ENCODE assay signal across 15 cellular contexts in the genomic region with DNA sequence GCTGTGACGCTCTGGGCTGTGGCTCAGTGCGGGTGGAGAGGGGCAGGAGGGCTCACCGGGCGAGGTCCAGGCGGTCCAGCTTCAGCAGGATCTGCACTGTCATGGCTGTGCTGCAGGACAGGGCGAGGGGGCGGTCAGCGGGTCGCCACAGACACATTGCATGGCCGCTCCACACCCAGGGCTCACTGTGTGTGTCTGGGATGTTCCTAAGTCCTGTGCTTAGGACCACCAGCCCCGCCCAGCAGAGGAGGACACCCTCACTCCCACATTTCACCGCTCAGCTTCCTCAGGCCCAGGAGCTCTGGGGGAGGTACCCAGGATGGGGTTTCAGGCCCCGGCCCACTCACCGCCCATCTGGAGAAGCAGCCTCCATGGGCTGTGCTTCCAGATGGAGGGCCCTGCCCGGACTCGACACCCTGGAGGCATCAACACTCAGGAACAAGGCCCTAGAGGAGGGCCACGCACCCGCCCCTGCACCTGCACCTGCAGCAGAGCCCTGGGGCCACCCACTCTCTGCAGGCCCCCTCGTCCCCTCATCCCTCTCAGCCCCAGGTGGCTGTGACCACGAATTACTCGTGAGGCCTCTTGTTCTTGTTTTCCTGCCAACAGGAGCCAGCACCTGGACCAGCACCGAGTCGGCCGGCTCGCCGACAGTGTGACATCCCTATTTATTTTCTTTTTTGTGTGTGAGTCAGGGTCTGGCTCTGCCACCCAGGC. TPM values are rescaled to one million over a fixed set of nuclear protein-coding genes. Genes with fewer than 3 reads are reported as not detected.
"Had no signal": no experiment of that assay in that cellular context is flagged by ENCODE, and none has a peak within 500 bp of the region (broad histone marks: within the 10 kb centered on the region; RNA-seq: fewer than 3 reads in every experiment).

No MANE protein-coding gene starts in this region.

- H3K4me3 Mint-ChIP-seq: activated CD8-positive, alpha-beta T cell treated with anti-CD3 and anti-CD28 coated beads, Interleukin-2, amount 10 ng/mL, durations not matched to agents 7 days and 5 days; dendritic cell treated with granulocyte-macrophage colony-stimulating factor and Interleukin-4, amounts not matched to agents 40 ng/mL and 50 ng/mL, for 4 days; naive B cell had no signal

- H3K27me3 Mint-ChIP-seq: dendritic cell treated with granulocyte-macrophage colony-stimulating factor and Interleukin-4, amounts not matched to agents 40 ng/mL and 50 ng/mL, for 4 days; naive B cell had no signal

- H3K27me3 ChIP-seq: body of pancreas, SJSA1, transverse colon had no signal

- H3K9me3 Mint-ChIP-seq: dendritic cell treated with granulocyte-macrophage colony-stimulating factor and Interleukin-4, amounts not matched to agents 40 ng/mL and 50 ng/mL, for 4 days; naive B cell had no signal

- H3K4me3 ChIP-seq: body of pancreas, lung, SJSA1, transverse colon had no signal

- ATAC-seq: activated CD8-positive, alpha-beta T cell treated with anti-CD3 and anti-CD28 coated beads, Interleukin-2, amount 10 ng/mL, durations not matched to agents 7 days and 5 days; body of pancreas; esophagus mucosa had no signal

- H3K27ac ChIP-seq: body of pancreas, SJSA1, transverse colon, WERI-Rb-1 had no signal

- DNase-seq: activated CD4-positive, alpha-beta T cell treated with anti-CD3 and anti-CD28 coated beads for 48 hours; activated CD8-positive, alpha-beta memory T cell treated with anti-CD3 and anti-CD28 coated beads, Interleukin-2, amount 50 U/mL, for 48 hours; activated CD8-positive, alpha-beta T cell treated with anti-CD3 and anti-CD28 coated beads, Interleukin-2, amount 10 ng/mL, durations not matched to agents 7 days and 5 days; activated naive CD4-positive, alpha-beta T cell treated with Interleukin-2 at 50 U/mL for 16 hours; body of pancreas; left cardiac atrium; naive B cell; stimulated activated CD4-positive, alpha-beta T cell treated with anti-CD3 and anti-CD28 coated beads, Interleukin-15, amount 100 ng/mL, for 24 hours; stimulated activated CD4-positive, alpha-beta T cell treated with anti-CD3 and anti-CD28 coated beads, Interleukin-4, amount 100 ng/mL, for 24 hours; transverse colon; WERI-Rb-1 had no signal

- H3K4me1 ChIP-seq: body of pancreas, SJSA1, transverse colon had no signal

- H3K27ac Mint-ChIP-seq: activated CD8-positive, alpha-beta T cell treated with anti-CD3 and anti-CD28 coated beads, Interleukin-2, amount 10 ng/mL, durations not matched to agents 7 days and 5 days; dendritic cell treated with granulocyte-macrophage colony-stimulating factor and Interleukin-4, amounts not matched to agents 40 ng/mL and 50 ng/mL, for 4 days had no signal

- H3K9me3 ChIP-seq: body of pancreas, SJSA1, transverse colon had no signal

RNA-seq across cellular contexts. Expression of gene CERS1, which starts 9.7 kb away (rescaled TPM):
- total RNA-seq: activated CD8-positive, alpha-beta T cell treated with anti-CD3 and anti-CD28 coated beads, Interleukin-2, amount 10 ng/mL, durations not matched to agents 7 days and 5 days; esophagus mucosa; SJSA1; transverse colon had no signal

RNA-seq across cellular contexts. Expression of gene HOMER3, which starts 35.3 kb away (rescaled TPM):
- total RNA-seq: activated CD8-positive, alpha-beta T cell treated with anti-CD3 and anti-CD28 coated beads, Interleukin-2, amount 10 ng/mL, durations not matched to agents 7 days and 5 days had no signal
